In genomic region chr2:74438248-74438647, GRCh38 we compare ENCODE assay signal across 1 cellular context.
TF ChIP-seq lines count a peak whose summit lies in the region.

No MANE protein-coding gene starts in this region.

TF ChIP-seq in GM12891, 5 proteins besides CTCF, POLR2A, EP300 and RAD21 (continued from another document):
- TF ChIP-seq POU2F2 (IDR thresholded peaks at IDR 0.05; ENCODE audit: low read depth, low read length), result no peak
- no peak for TF ChIP-seq SPI1 (IDR thresholded peaks at IDR 0.05; ENCODE audit: low read depth, low read length)
- TF ChIP-seq POLR2AphosphoS5 (IDR thresholded peaks at IDR 0.05; ENCODE audit: low read depth, low read length), result no peak
TF ChIP-seq in GM12891: peak in this region for 0.
